In genomic region chr11:123577081-123577598, GRCh38 we compare ENCODE assay signal across 8 cellular contexts.
A peak's percentile ranks its signal among the peaks of the same experiment; 100 is the strongest.
DNase-seq lines count a peak whose midpoint lies in the region; ATAC-seq and TF ChIP-seq lines count a peak whose summit lies in the region.

No MANE protein-coding gene starts in this region.

- peak; percentile 75 to 98 (median 94) for TF ChIP-seq CTCF in dorsolateral prefrontal cortex (IDR thresholded peaks at IDR 0.05 in 54 of 56, conservative IDR thresholded peaks at IDR 0.05 in 2 of 56; ENCODE audit: low read depth in 1 of 56, partially characterized antibody in 56 of 56)

- H3K27me3 ChIP-seq in dorsolateral prefrontal cortex: no peaks in the 10 kb centered on the region

- ATAC-seq in HG02642 (IDR thresholded peaks at IDR 0.05; ENCODE audit: poor library complexity, unreplicated experiment): peak; percentile 61

- peak overlapping the region in 44 of 59 donors; percentile 1 to 51 (median 29) for H3K4me3 ChIP-seq in dorsolateral prefrontal cortex

- intact Hi-C loops in dorsolateral prefrontal cortex (cut with DNase I): loop anchor here in 1 of 2 donors (2.0 kb wide), 1 partner anchor 66 kb away; no protein-coding TSS in a partner anchor

- DNase-seq in DMS 273 (lab: John Stamatoyannopoulos, UW; ENCODE audit: unreplicated experiment) (peak; percentile 76), DMS 273 treated with DMSO at 0.1 percent for 48 hours (lab: John Stamatoyannopoulos, UW) (no peak), NCI-H345 (lab: John Stamatoyannopoulos, UW) (peak; percentile 66), dorsolateral prefrontal cortex (peak; percentile 65 to 94 (median 78)), medulla oblongata (ENCODE audit: extremely low spot score) (peak; percentile 73)
- peak; percentile 88 for DNase-seq in activated CD8-positive, alpha-beta memory T cell treated with anti-CD3 and anti-CD28 coated beads for 24 hours
- peak; percentile 29 to 33 for DNase-seq in stimulated activated CD8-positive, alpha-beta memory T cell treated with anti-CD3 and anti-CD28 coated beads, Interleukin-2, amount 100 ng/mL, for 1 hour (ENCODE audit: low read depth in 2 of 2)

- H3K27ac ChIP-seq in dorsolateral prefrontal cortex: peak overlapping the region in 43 of 59 donors; percentile 1 to 97 (median 53)
